ENCODE assay signal across 19 cellular contexts in genomic region chr1:116346943-116347673, GRCh38. TPM values are rescaled to one million over a fixed set of nuclear protein-coding genes. Genes with fewer than 3 reads are reported as not detected.
DNase-seq lines count a peak whose midpoint lies in the region; ATAC-seq and TF ChIP-seq lines count a peak whose summit lies in the region.
"Had no signal": no experiment of that assay in that cellular context is flagged by ENCODE, and none has a peak within 500 bp of the region (broad histone marks: within the 10 kb centered on the region; RNA-seq: fewer than 3 reads in every experiment).

No MANE protein-coding gene starts in this region.

- peak overlapping the region; percentile 2 for H3K27ac Mint-ChIP-seq in activated CD8-positive, alpha-beta T cell treated with anti-CD3 and anti-CD28 coated beads for 36 hours
- H3K27ac Mint-ChIP-seq in glutamatergic neuron (ENCODE audit: unreplicated experiment), result peak overlapping the region; percentile 44
- H3K27ac Mint-ChIP-seq: immature natural killer cell had no signal

- no peaks in the 10 kb centered on the region for H3K9me3 Mint-ChIP-seq in activated CD8-positive, alpha-beta T cell treated with anti-CD3 and anti-CD28 coated beads for 36 hours
- peaks cover 2% of the 10 kb centered on the region for H3K9me3 Mint-ChIP-seq in glutamatergic neuron (ENCODE audit: unreplicated experiment)
- H3K9me3 Mint-ChIP-seq: immature natural killer cell had no signal

- peak; percentile 59 for ATAC-seq in Right ventricle myocardium superior (ENCODE audit: poor library complexity)
- ATAC-seq in activated CD8-positive, alpha-beta T cell treated with anti-CD3 and anti-CD28 coated beads for 36 hours, result no peak
- ATAC-seq in HG02884 (IDR thresholded peaks at IDR 0.05; ENCODE audit: unreplicated experiment), result no peak

- H3K9me3 ChIP-seq in left ventricle myocardium inferior (replicated peaks), result no peaks in the 10 kb centered on the region
- H3K9me3 ChIP-seq: neutrophil, thoracic aorta had no signal

- no peak overlapping the region for H3K27ac ChIP-seq in left ventricle myocardium inferior (replicated peaks)
- H3K27ac ChIP-seq: neutrophil, thoracic aorta had no signal

- H3K4me3 ChIP-seq in left ventricle myocardium inferior, result no peak overlapping the region
- H3K4me3 ChIP-seq: thoracic aorta had no signal

- no peak overlapping the region for H3K4me3 Mint-ChIP-seq in activated CD8-positive, alpha-beta T cell treated with anti-CD3 and anti-CD28 coated beads for 36 hours
- H3K4me3 Mint-ChIP-seq in glutamatergic neuron (ENCODE audit: unreplicated experiment), result no peak overlapping the region
- H3K4me3 Mint-ChIP-seq: immature natural killer cell had no signal

- intact Hi-C loops in Right ventricle myocardium superior (cut with DNase I) (no loop called here), left ventricle myocardium inferior (cut with micrococcal nuclease) (no loop called here)
- intact Hi-C loops in activated CD8-positive, alpha-beta T cell treated with anti-CD3 and anti-CD28 coated beads for 36 hours (cut with micrococcal nuclease), result no loop called here

- POLR2A ChIA-PET in activated CD8-positive, alpha-beta T cell treated with anti-CD3 and anti-CD28 coated beads for 36 hours (lab: Charles Lee), result no interaction called here

- H3K27me3 Mint-ChIP-seq in activated CD8-positive, alpha-beta T cell treated with anti-CD3 and anti-CD28 coated beads for 36 hours, result no peaks in the 10 kb centered on the region
- H3K27me3 Mint-ChIP-seq in glutamatergic neuron (ENCODE audit: unreplicated experiment), result peaks cover 1% of the 10 kb centered on the region

- CTCF ChIA-PET in activated CD8-positive, alpha-beta T cell treated with anti-CD3 and anti-CD28 coated beads for 36 hours (lab: Charles Lee), result interaction anchor here (1.5 kb wide), 1 partner anchor 138 kb away, joined by 5 read pairs; no protein-coding TSS in a partner anchor

- H3K4me1 ChIP-seq in left ventricle myocardium inferior, result peaks cover 22% of the 10 kb centered on the region

- no peaks in the 10 kb centered on the region for H3K27me3 ChIP-seq in left ventricle myocardium inferior (ENCODE audit: low read depth)

- no peaks in the 10 kb centered on the region for H3K36me3 Mint-ChIP-seq in activated CD8-positive, alpha-beta T cell treated with anti-CD3 and anti-CD28 coated beads for 36 hours (ENCODE audit: low read depth)
- H3K36me3 Mint-ChIP-seq in glutamatergic neuron (ENCODE audit: unreplicated experiment), result no peaks in the 10 kb centered on the region

- DNase-seq in Right ventricle myocardium superior (no peak), left ventricle myocardium inferior (no peak), glutamatergic neuron (no peak), superior temporal gyrus (ENCODE audit: extremely low spot score) (peak; percentile 33), amygdala (lab: John Stamatoyannopoulos, UW) (no peak), Kasumi-1 (lab: John Stamatoyannopoulos, UW) (no peak)
- DNase-seq in activated CD8-positive, alpha-beta T cell treated with anti-CD3 and anti-CD28 coated beads for 36 hours, result no peak
- DNase-seq: amniotic stem cell; cortex of kidney; erythroblast; GF-D8; immature natural killer cell; mesendoderm; NCI-H1417; NCI-H2227 treated with DMSO at 0.1 percent for 48 hours; stimulated activated CD4-positive, alpha-beta T cell treated with anti-CD3 and anti-CD28 coated beads, Interleukin-4, amount 100 ng/mL, for 1 hour had no signal

- no peaks in the 10 kb centered on the region for H3K36me3 ChIP-seq in left ventricle myocardium inferior
- H3K36me3 ChIP-seq: neutrophil, thoracic aorta had no signal

- peaks cover 42% of the 10 kb centered on the region for H3K4me1 Mint-ChIP-seq in activated CD8-positive, alpha-beta T cell treated with anti-CD3 and anti-CD28 coated beads for 36 hours (ENCODE audit: low read depth)
- peaks cover 32% of the 10 kb centered on the region for H3K4me1 Mint-ChIP-seq in glutamatergic neuron (ENCODE audit: low read depth, unreplicated experiment)
- H3K4me1 Mint-ChIP-seq: immature natural killer cell had no signal

- no peak for TF ChIP-seq CTCF in left ventricle myocardium inferior (IDR thresholded peaks at IDR 0.05; ENCODE audit: borderline replicate concordance)
- TF ChIP-seq CTCF in activated CD8-positive, alpha-beta T cell treated with anti-CD3 and anti-CD28 coated beads for 36 hours (IDR thresholded peaks at IDR 0.05), result no peak
- no peak for TF ChIP-seq CTCF in glutamatergic neuron (IDR thresholded peaks at IDR 0.05; ENCODE audit: partially characterized antibody, unreplicated experiment)

RNA-seq across cellular contexts. Expression of gene ATP1A1, which starts 25.9 kb away (rescaled TPM):
- total RNA-seq in Right ventricle myocardium superior, result 255 TPM
- 230 TPM for total RNA-seq in left ventricle myocardium inferior
- total RNA-seq in activated CD8-positive, alpha-beta T cell treated with anti-CD3 and anti-CD28 coated beads for 36 hours, result 100 to 1,000 TPM; 201 to 202 TPM
- total RNA-seq in glutamatergic neuron (ENCODE audit: unreplicated experiment), result 78.4 TPM
